21 cellular contexts compared by ENCODE assay signal in genomic region chr10:111098679-111099437, GRCh38. TPM values are rescaled to one million over a fixed set of nuclear protein-coding genes. Genes with fewer than 3 reads are reported as not detected.
DNase-seq lines count a peak whose midpoint lies in the region; ATAC-seq, FAIRE-seq and TF ChIP-seq lines count a peak whose summit lies in the region.
"Had no signal": no experiment of that assay in that cellular context is flagged by ENCODE, and none has a peak within 500 bp of the region (broad histone marks: within the 10 kb centered on the region; RNA-seq: fewer than 3 reads in every experiment).

No MANE protein-coding gene starts in this region.

- no peaks in the 10 kb centered on the region for H3K9me3 Mint-ChIP-seq in activated naive CD8-positive, alpha-beta T cell treated with anti-CD3 and anti-CD28 coated beads, Interleukin-2, amount 50 U/mL, for 24 hours
- H3K9me3 Mint-ChIP-seq: activated CD4-positive, alpha-beta memory T cell treated with anti-CD3 and anti-CD28 coated beads for 36 hours; central memory CD8-positive, alpha-beta T cell had no signal

- H3K36me3 ChIP-seq in K562 (ENCODE audit: control insufficient read depth, insufficient read depth, low read length): no peaks in the 10 kb centered on the region
- H3K36me3 ChIP-seq: Peyer's patch had no signal

- no peaks in the 10 kb centered on the region for H3K79me2 ChIP-seq in K562 (ENCODE audit: control insufficient read depth, insufficient read depth, low read length)

- H3K4me1 ChIP-seq in K562 (replicated peaks in 1 of 2; ENCODE audit: control insufficient read depth in 2 of 2, insufficient read depth in 2 of 2, low read length in 2 of 2): no peaks in the 10 kb centered on the region; a peak in 1 of 5 replicates

- peak; percentile 22 for DNase-seq in EL
- peak; percentile 54 for DNase-seq in HT-29 (ENCODE audit: low spot score)
- DNase-seq in K562 (ENCODE audit: extremely low read depth in 1 of 4, low spot score in 3 of 4): peak; percentile 9 to 16 (median 11)
- DNase-seq in mesenteric fat pad (ENCODE audit: low spot score): peak; percentile 79
- no peak for DNase-seq in NOMO-1 (lab: John Stamatoyannopoulos, UW; ENCODE audit: unreplicated experiment in 2 of 2)
- no peak for DNase-seq in activated naive CD8-positive, alpha-beta T cell treated with anti-CD3 and anti-CD28 coated beads, Interleukin-2, amount 50 U/mL, for 24 hours
- DNase-seq: activated CD4-positive, alpha-beta memory T cell treated with anti-CD3 and anti-CD28 coated beads for 36 hours; activated T-cell treated with anti-CD3 and anti-CD28 coated beads, Interleukin-2, amount 50 U/mL, for 48 hours; mesenchymal stem cell; MM.1S; NCI-H2029 treated with DMSO at 0.1 percent for 48 hours; NCI-H526 treated with DMSO at 0.1 percent for 48 hours; Peyer's patch; right cardiac atrium; stimulated activated CD4-positive, alpha-beta T cell treated with anti-CD3 and anti-CD28 coated beads, Interleukin-2, amount 100 ng/mL, for 24 hours had no signal

- peak in 2 of 3 experiments; percentile 27 to 40; a peak in 2 of 6 replicates for TF ChIP-seq CTCF in K562 (IDR thresholded peaks at IDR 0.05 in 2 of 3, conservative IDR thresholded peaks at IDR 0.05 in 1 of 3; ENCODE audit: insufficient read depth in 2 of 3, low read depth in 1 of 3, low read length in 3 of 3)

- no peak overlapping the region for H3K4me3 Mint-ChIP-seq in activated naive CD8-positive, alpha-beta T cell treated with anti-CD3 and anti-CD28 coated beads, Interleukin-2, amount 50 U/mL, for 24 hours
- H3K4me3 Mint-ChIP-seq: activated CD4-positive, alpha-beta memory T cell treated with anti-CD3 and anti-CD28 coated beads for 36 hours; central memory CD8-positive, alpha-beta T cell had no signal

- H3K9me3 ChIP-seq in K562 (replicated peaks; ENCODE audit: control insufficient read depth, insufficient read depth, low read depth, low read length): no peaks in the 10 kb centered on the region
- H3K9me3 ChIP-seq: Peyer's patch had no signal

- in situ Hi-C loops in K562 (cut with MboI): no loop called here

- H3K9ac ChIP-seq in K562 (ENCODE audit: insufficient read depth in 1 of 2, low read depth in 2 of 2, low read length in 2 of 2): no peak overlapping the region

- no peak overlapping the region for H2AFZ ChIP-seq in K562 (ENCODE audit: low read depth, low read length)

- H3K4me3 ChIP-seq in K562: no peak overlapping the region
- H3K4me3 ChIP-seq: Peyer's patch had no signal

- ATAC-seq in K562 (peak; percentile 72), GM21447 (IDR thresholded peaks at IDR 0.05; ENCODE audit: unreplicated experiment) (no peak), GM21390 (IDR thresholded peaks at IDR 0.05; ENCODE audit: unreplicated experiment) (no peak)
- no peak for ATAC-seq in activated naive CD8-positive, alpha-beta T cell treated with anti-CD3 and anti-CD28 coated beads, Interleukin-2, amount 50 U/mL, for 24 hours
- ATAC-seq: right cardiac atrium had no signal

- H3K36me3 Mint-ChIP-seq in activated naive CD8-positive, alpha-beta T cell treated with anti-CD3 and anti-CD28 coated beads, Interleukin-2, amount 50 U/mL, for 24 hours (ENCODE audit: low read depth): no peaks in the 10 kb centered on the region
- H3K36me3 Mint-ChIP-seq: activated CD4-positive, alpha-beta memory T cell treated with anti-CD3 and anti-CD28 coated beads for 36 hours had no signal

- no peak for TF ChIP-seq POLR2A in K562 (conservative IDR thresholded peaks at IDR 0.05)

- peaks cover 6% of the 10 kb centered on the region for H3K27me3 Mint-ChIP-seq in activated naive CD8-positive, alpha-beta T cell treated with anti-CD3 and anti-CD28 coated beads, Interleukin-2, amount 50 U/mL, for 24 hours

- no peak overlapping the region for H3K27ac ChIP-seq in K562 (ENCODE audit: extremely low read depth, low read depth, low read length)
- H3K27ac ChIP-seq: C4-2B had no signal

- H3K9me1 ChIP-seq in K562 (ENCODE audit: control insufficient read depth, insufficient read depth, low read length): no peaks in the 10 kb centered on the region

- H3K27me3 ChIP-seq in K562 (ENCODE audit: control insufficient read depth in 2 of 2, insufficient read depth in 2 of 2, low read length in 2 of 2): peaks cover 0 to 15% of the 10 kb centered on the region in 2 experiments; a peak in 2 of 5 replicates
- H3K27me3 ChIP-seq: Peyer's patch had no signal

- no TSS peak for BruUV-seq in K562 (replicated peaks; lab: Mats Ljungman, UMichigan)

- H4K20me1 ChIP-seq in K562 (replicated peaks; ENCODE audit: control insufficient read depth, insufficient read depth, low read length): no peaks in the 10 kb centered on the region

- no peak for FAIRE-seq in K562 (lab: Jason Lieb, UNC)
- FAIRE-seq: endometrium, GM19239 had no signal

- TF ChIP-seq RAD21 in K562 (CRISPR knock-in tag; conservative IDR thresholded peaks at IDR 0.05 in 1 of 2, IDR thresholded peaks at IDR 0.05 in 1 of 2): peak in 1 of 2 experiments; percentile 52; a peak in 2 of 4 replicates

- no peak overlapping the region for H3K27ac Mint-ChIP-seq in activated naive CD8-positive, alpha-beta T cell treated with anti-CD3 and anti-CD28 coated beads, Interleukin-2, amount 50 U/mL, for 24 hours
- H3K27ac Mint-ChIP-seq: activated CD4-positive, alpha-beta memory T cell treated with anti-CD3 and anti-CD28 coated beads for 36 hours had no signal

- POLR2A ChIA-PET in K562 (lab: Yijun Ruan, JAX): no interaction called here

- no peak for TF ChIP-seq EP300 in K562 (IDR thresholded peaks at IDR 0.05; ENCODE audit: low read length)

- no peak overlapping the region for H3K4me2 ChIP-seq in K562 (ENCODE audit: insufficient read depth, low read length)

- no peaks in the 10 kb centered on the region for H3K4me1 Mint-ChIP-seq in activated naive CD8-positive, alpha-beta T cell treated with anti-CD3 and anti-CD28 coated beads, Interleukin-2, amount 50 U/mL, for 24 hours
- H3K4me1 Mint-ChIP-seq: central memory CD8-positive, alpha-beta T cell had no signal

- WGBS in K562 (ENCODE audit: insufficient coverage, low coverage, missing lambda C conversion rate): 0% methylated on average over 1 of the region's 1 CpG

- CTCF ChIA-PET in K562 (lab: Yijun Ruan, JAX; ENCODE audit: low intra/inter-chr PET ratio): interaction anchor here (0.5 kb wide), 1 partner anchor 190 kb away, joined by 3 read pairs; no protein-coding TSS in a partner anchor

- intact Hi-C loops in K562 (cut with micrococcal nuclease): no loop called here

TF ChIP-seq in K562, 482 proteins besides CTCF, POLR2A, EP300 and RAD21:
- TF ChIP-seq ZNF780A (CRISPR knock-in tag; IDR thresholded peaks at IDR 0.05) (no peak), SMC3 (conservative IDR thresholded peaks at IDR 0.05; ENCODE audit: insufficient read depth, low read depth, low read length) (0 out of 2 replicates have a peak, but pooled peaks have one; percentile 8), FOXA1 (IDR thresholded peaks at IDR 0.05; ENCODE audit: borderline replicate concordance) (no peak)

RNA-seq across cellular contexts. Expression of gene ADRA2A, which starts 22.0 kb away (rescaled TPM):
- 16.3 and 20.5 TPM in 2 replicates for total RNA-seq in HT-29 (2014; rRNA removed; shearing (Covaris generic))
- total RNA-seq in K562 (2011; cell fraction: chromatin; rRNA removed; ENCODE audit: low replicate concordance): not detected in 2 replicates
- total RNA-seq in K562 (2011; cell fraction: nucleolus; rRNA removed): not detected in 2 replicates
- not detected in 2 replicates for total RNA-seq in K562 (2011; cell fraction: nucleoplasm; rRNA removed)
- not detected in 2 replicates for total RNA-seq in K562 (2014; rRNA removed)
- total RNA-seq in K562 (2014; rRNA removed; fragmentation: Illumina TruSeq; extraction: Trizol): not detected in 2 replicates
- total RNA-seq in K562 (2015; rRNA removed; fragmentation: Illumina TruSeq; extraction: Trizol): not detected in 2 replicates
- not detected in 2 replicates for total RNA-seq in K562 (2021)
- not detected in 2 replicates for polyA plus RNA-seq in K562 (2011; rRNA removed)
- not detected in 2 replicates for polyA plus RNA-seq in K562 (2011; cell fraction: cytosol; rRNA removed)
- polyA plus RNA-seq in K562 (2011; cell fraction: nucleus; rRNA removed): not detected in 2 replicates
- polyA plus RNA-seq in K562 (2012): not detected in 2 replicates
- not detected in 2 replicates for polyA plus RNA-seq in K562 (2014; fragmentation: Illumina TruSeq; extraction: Trizol)
- polyA plus RNA-seq in K562 (2014; fragmentation: Nextera tagmentation; extraction: Ambion mirVana): not detected
- not detected in 2 replicates for polyA plus RNA-seq in K562 (2014; rRNA removed)
- polyA minus RNA-seq in K562 (2011; rRNA and poly(A)+ RNA removed): not detected in 2 replicates
- not detected in 2 replicates for polyA minus RNA-seq in K562 (2011; cell fraction: cytosol; rRNA and poly(A)+ RNA removed)
- not detected in 2 replicates for polyA minus RNA-seq in K562 (2011; cell fraction: nucleus; rRNA and poly(A)+ RNA removed)
- 187 TPM for total RNA-seq in mesenteric fat pad
- total RNA-seq: activated CD4-positive, alpha-beta memory T cell treated with anti-CD3 and anti-CD28 coated beads for 36 hours had no signal

Comparison
In these comparisons a context has a peak if more than half of its experiments do, and no peak if none do; other contexts are left out.
1. DNase-seq: peak in EL (single experiment), HT-29 (single experiment), K562 (4 of 4) and mesenteric fat pad (single experiment); none in NOMO-1 (0 of 2) and activated naive CD8-positive, alpha-beta T cell treated with anti-CD3 and anti-CD28 coated beads, Interleukin-2, amount 50 U/mL, for 24 hours (single experiment).
2. RNA of gene ADRA2A, which starts 22.0 kb away (total RNA-seq): 187 TPM in mesenteric fat pad (single experiment) and 16.3 to 20.5 TPM in HT-29; not detected in K562; every median in the first group is over 10 times any median in the second.